8 cellular contexts compared by ENCODE assay signal in the genomic region with DNA sequence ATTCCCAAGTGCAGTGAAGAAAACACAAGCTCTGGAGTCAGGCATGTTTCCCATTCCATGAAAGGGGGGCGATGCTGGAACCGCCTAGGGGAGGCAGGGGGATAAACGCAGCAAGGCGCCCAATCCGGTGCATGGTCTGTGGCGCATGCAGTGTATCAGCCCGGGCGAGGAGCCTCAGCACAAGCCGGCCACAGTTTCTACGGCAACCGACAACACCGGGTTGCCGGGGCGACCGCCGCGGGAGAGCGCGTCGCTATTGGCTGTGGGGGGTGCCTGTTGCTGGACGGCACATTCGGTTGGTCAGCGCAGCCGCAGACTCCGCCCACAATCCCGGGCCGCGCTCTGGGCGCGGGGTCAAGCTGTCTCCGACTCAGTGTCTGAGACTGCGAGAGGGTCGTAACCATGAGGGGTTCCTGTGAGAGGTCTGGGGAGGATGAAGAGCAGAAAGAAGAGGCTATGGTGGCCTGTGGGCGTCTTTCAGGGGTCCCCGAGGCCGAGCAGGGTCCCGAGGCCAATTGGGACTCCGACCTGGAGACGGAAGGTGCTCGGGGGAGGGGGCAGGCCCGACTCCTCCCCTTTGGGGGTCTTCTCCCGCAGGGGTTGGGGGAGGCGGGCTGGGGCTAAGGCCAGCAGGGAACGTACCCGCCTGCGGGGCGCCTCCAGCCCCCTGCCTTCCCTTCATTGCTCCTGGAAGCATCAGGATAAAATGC. TPM values are rescaled to one million over a fixed set of nuclear protein-coding genes. Genes with fewer than 3 reads are reported as not detected.
A peak's percentile ranks its signal among the peaks of the same experiment; 100 is the strongest.
DNase-seq lines count a peak whose midpoint lies in the region; ATAC-seq and TF ChIP-seq lines count a peak whose summit lies in the region.

A gene with protein sequence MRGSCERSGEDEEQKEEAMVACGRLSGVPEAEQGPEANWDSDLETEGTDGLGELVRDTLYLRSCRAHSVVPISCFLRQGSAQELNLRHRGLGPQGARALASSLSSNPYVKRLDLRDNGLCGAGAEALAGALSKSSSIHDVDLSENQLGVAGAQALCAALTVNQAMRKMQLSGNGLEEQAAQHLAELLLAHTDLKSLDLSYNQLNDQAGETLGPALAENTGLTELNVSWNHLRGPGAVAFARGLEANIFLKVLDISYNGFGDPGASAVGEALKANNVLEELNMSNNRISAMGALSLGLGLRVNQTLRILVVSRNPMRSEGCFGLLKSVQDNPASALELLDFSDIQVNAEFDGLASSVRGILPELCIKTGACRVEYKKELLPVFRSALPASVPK (plus strand): TSS at position 362 of the 710 bp plus-strand sequence. CDS start 41 bp downstream, at position 403.

- peak within 1 kb of the TSS in 3 of 4 donors; percentile 52 to 79 (median 62) for H3K4me3 Mint-ChIP-seq in CD4-positive, CD25-positive, alpha-beta regulatory T cell
- peak within 1 kb of the TSS; percentile 88 for H3K4me3 Mint-ChIP-seq in nephron progenitor cell

- TF ChIP-seq CTCF in LNCaP clone FGC (IDR thresholded peaks at IDR 0.05; ENCODE audit: control insufficient read depth, extremely low read depth, insufficient read depth) (no peak), RWPE1 (conservative IDR thresholded peaks at IDR 0.05; ENCODE audit: low read depth) (no peak), foreskin keratinocyte (conservative IDR thresholded peaks at IDR 0.05) (no peak), nephron progenitor cell (IDR thresholded peaks at IDR 0.05) (no peak)

- peak; percentile 8 to 71 (median 52) for DNase-seq in CD4-positive, CD25-positive, alpha-beta regulatory T cell
- DNase-seq in LNCaP clone FGC (ENCODE audit: low read depth) (peak; percentile 48), RWPE1 (ENCODE audit: low spot score) (peak; percentile 92), foreskin keratinocyte (peak; percentile 54 to 72), nephron progenitor cell (peak; percentile 98)
- peak; percentile 29 for DNase-seq in activated gamma-delta T cell treated with anti-CD3 and anti-CD28 coated beads, Interleukin-2, amount 50 U/mL, for 16 hours (ENCODE audit: low read depth)
- DNase-seq in stimulated activated naive CD8-positive, alpha-beta T cell treated with anti-CD3 and anti-CD28 coated beads, Interleukin-15, Interleukin-2, amounts not matched to agents 100 U/mL and 50 U/mL, for 24 hours: peak; percentile 84

- H3K9me3 Mint-ChIP-seq in CD4-positive, CD25-positive, alpha-beta regulatory T cell: peaks cover 0 to 1% (median 0%) of the 10 kb centered on the region in 7 donors
- no peaks in the 10 kb centered on the region for H3K9me3 Mint-ChIP-seq in nephron progenitor cell

- ATAC-seq in CD4-positive, CD25-positive, alpha-beta regulatory T cell (ENCODE audit: low read depth in 2 of 2): peak; percentile 72 to 77
- peak; percentile 73 for ATAC-seq in GM21515 (IDR thresholded peaks at IDR 0.05; ENCODE audit: unreplicated experiment)
- peak; percentile 89 for ATAC-seq in foreskin keratinocyte
- ATAC-seq in stimulated activated naive CD8-positive, alpha-beta T cell treated with anti-CD3 and anti-CD28 coated beads, Interleukin-15, Interleukin-2, amounts not matched to agents 100 U/mL and 50 U/mL, for 24 hours: peak; percentile 94

- H3K4me1 ChIP-seq in CD4-positive, CD25-positive, alpha-beta regulatory T cell (ENCODE audit: control insufficient read depth, insufficient read depth, low read length, poor library complexity, severe bottlenecking): peaks cover 9% of the 10 kb centered on the region
- H3K4me1 ChIP-seq in foreskin keratinocyte: peaks cover 6% of the 10 kb centered on the region

- no peaks in the 10 kb centered on the region for H3K36me3 Mint-ChIP-seq in CD4-positive, CD25-positive, alpha-beta regulatory T cell
- H3K36me3 Mint-ChIP-seq in nephron progenitor cell (ENCODE audit: low read depth): no peaks in the 10 kb centered on the region

- CTCF ChIA-PET in RWPE1 (lab: Yijun Ruan, JAX): interaction anchor here (0.5 kb wide), 1 partner anchor 177 kb away, joined by 3 read pairs; no protein-coding TSS in a partner anchor

- no peaks in the 10 kb centered on the region for H3K27me3 ChIP-seq in CD4-positive, CD25-positive, alpha-beta regulatory T cell (ENCODE audit: control insufficient read depth, insufficient read depth, low read length)
- no peaks in the 10 kb centered on the region for H3K27me3 ChIP-seq in foreskin keratinocyte

- no peaks in the 10 kb centered on the region for H3K36me3 ChIP-seq in CD4-positive, CD25-positive, alpha-beta regulatory T cell (ENCODE audit: control insufficient read depth, insufficient read depth, low read length)

- peaks cover 37% of the 10 kb centered on the region for H3K27me3 Mint-ChIP-seq in CD4-positive, CD25-positive, alpha-beta regulatory T cell
- peaks cover 8% of the 10 kb centered on the region for H3K27me3 Mint-ChIP-seq in nephron progenitor cell (ENCODE audit: low read depth, poor library complexity)

- peaks cover 0 to 25% (median 15%) of the 10 kb centered on the region in 4 donors for H3K4me1 Mint-ChIP-seq in CD4-positive, CD25-positive, alpha-beta regulatory T cell
- H3K4me1 Mint-ChIP-seq in nephron progenitor cell: peaks cover 36% of the 10 kb centered on the region

- no peak within 1 kb of the TSS for H3K27ac ChIP-seq in CD4-positive, CD25-positive, alpha-beta regulatory T cell (ENCODE audit: insufficient read depth, low read length, poor library complexity, severe bottlenecking)
- peak within 1 kb of the TSS; percentile 83 for H3K27ac ChIP-seq in RWPE1
- H3K27ac ChIP-seq in foreskin keratinocyte: no peak within 1 kb of the TSS

- no peaks in the 10 kb centered on the region for H3K9me3 ChIP-seq in CD4-positive, CD25-positive, alpha-beta regulatory T cell (ENCODE audit: control insufficient read depth in 2 of 2, low read length in 2 of 2)

- H3K27ac Mint-ChIP-seq in CD4-positive, CD25-positive, alpha-beta regulatory T cell: peak within 1 kb of the TSS in 2 of 3 donors; percentile 38 to 42
- H3K27ac Mint-ChIP-seq in nephron progenitor cell: peak within 1 kb of the TSS; percentile 99

- no peak within 1 kb of the TSS for H3K4me3 ChIP-seq in CD4-positive, CD25-positive, alpha-beta regulatory T cell (ENCODE audit: low read depth, low read length)
- H3K4me3 ChIP-seq in LNCaP clone FGC (ENCODE audit: low read depth, low read length): peak within 1 kb of the TSS; percentile 45

- POLR2A ChIA-PET in RWPE1 (lab: Yijun Ruan, JAX; ENCODE audit: low non-redundant PET): interaction anchor here (0.5 kb wide), 1 partner anchor 31 kb away, joined by 9 read pairs; no protein-coding TSS in a partner anchor

RNA-seq across cellular contexts. Expression of the gene that starts here (rescaled TPM):
- 0.10 TPM for total RNA-seq in CD4-positive, CD25-positive, alpha-beta regulatory T cell
- polyA plus RNA-seq in CD4-positive, CD25-positive, alpha-beta regulatory T cell: not detected
- total RNA-seq in foreskin keratinocyte: not detected in 2 replicates
- not detected in 2 replicates for polyA plus RNA-seq in foreskin keratinocyte

Comparison
In these comparisons a context has a peak if more than half of its experiments do, and no peak if none do; other contexts are left out.
1. Peak in DNase-seq and ATAC-seq in CD4-positive, CD25-positive, alpha-beta regulatory T cell; RNA of the gene not detected or under 1 TPM.
2. Peak in DNase-seq and ATAC-seq in foreskin keratinocyte; RNA of the gene not detected or under 1 TPM.
3. DNase-seq: peak in every context shown above with its lines; median percentile 98 in nephron progenitor cell; 92 in RWPE1; 84 in stimulated activated naive CD8-positive, alpha-beta T cell treated with anti-CD3 and anti-CD28 coated beads, Interleukin-15, Interleukin-2, amounts not matched to agents 100 U/mL and 50 U/mL, for 24 hours; 63 in foreskin keratinocyte; 52 in CD4-positive, CD25-positive, alpha-beta regulatory T cell; 48 in LNCaP clone FGC; 29 in activated gamma-delta T cell treated with anti-CD3 and anti-CD28 coated beads, Interleukin-2, amount 50 U/mL, for 16 hours.